ENCODE assay signal across 1 cellular context in the genomic region with DNA sequence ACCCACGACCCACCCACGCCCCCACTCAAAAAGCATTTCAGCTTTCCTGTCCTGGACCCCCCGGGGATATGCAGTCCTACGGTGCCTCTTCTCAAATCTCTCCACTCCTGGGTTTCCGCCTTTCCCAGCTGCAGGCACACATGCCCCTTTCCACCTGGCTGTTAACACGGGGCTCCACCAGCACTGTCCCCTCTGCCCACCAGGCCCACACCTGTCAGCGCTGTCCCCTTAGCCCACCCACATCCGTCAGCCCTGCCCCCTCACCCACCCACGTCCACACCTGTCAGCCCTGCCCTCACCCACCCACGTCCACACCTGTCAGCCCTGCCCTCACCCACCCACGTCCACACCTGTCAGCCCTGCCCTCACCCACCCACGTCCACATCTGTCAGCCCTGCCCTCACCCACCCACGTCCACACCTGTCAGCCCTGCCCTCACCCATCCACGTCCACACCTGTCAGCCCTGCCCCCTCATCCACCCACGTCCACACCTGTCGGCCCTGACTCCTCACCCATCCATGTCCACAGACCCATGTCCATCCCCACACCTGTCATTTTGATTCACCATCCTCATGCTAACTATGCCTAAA.
TF ChIP-seq lines count a peak whose summit lies in the region.

No MANE protein-coding gene starts in this region.

TF ChIP-seq in IMR-90, 13 proteins besides CTCF, POLR2A, EP300 and RAD21:
- TF ChIP-seq CHD1 (IDR thresholded peaks at IDR 0.05; ENCODE audit: low read depth, low read length) (no peak), FOS (IDR thresholded peaks at IDR 0.05; ENCODE audit: low read depth, low read length) (no peak), CEBPB (IDR thresholded peaks at IDR 0.05; ENCODE audit: low read depth, low read length) (no peak), MAZ (IDR thresholded peaks at IDR 0.05; ENCODE audit: borderline replicate concordance, low read depth, low read length) (no peak), MAFK (IDR thresholded peaks at IDR 0.05; ENCODE audit: low read depth, low read length) (no peak), BHLHE40 (IDR thresholded peaks at IDR 0.05; ENCODE audit: low read depth, low read length) (no peak), SMC3 (IDR thresholded peaks at IDR 0.05; ENCODE audit: low read depth, low read length) (no peak), RFX5 (IDR thresholded peaks at IDR 0.05; ENCODE audit: low read depth, low read length) (no peak), ELK1 (IDR thresholded peaks at IDR 0.05; ENCODE audit: borderline replicate concordance, low read depth, low read length) (no peak), RCOR1 (IDR thresholded peaks at IDR 0.05; ENCODE audit: insufficient replicate concordance, low read length) (no peak), MXI1 (IDR thresholded peaks at IDR 0.05; ENCODE audit: borderline replicate concordance, low read depth, low read length) (no peak), NFE2L2 (IDR thresholded peaks at IDR 0.05; ENCODE audit: low read depth, low read length) (no peak)
- TF ChIP-seq, protein P1, sequence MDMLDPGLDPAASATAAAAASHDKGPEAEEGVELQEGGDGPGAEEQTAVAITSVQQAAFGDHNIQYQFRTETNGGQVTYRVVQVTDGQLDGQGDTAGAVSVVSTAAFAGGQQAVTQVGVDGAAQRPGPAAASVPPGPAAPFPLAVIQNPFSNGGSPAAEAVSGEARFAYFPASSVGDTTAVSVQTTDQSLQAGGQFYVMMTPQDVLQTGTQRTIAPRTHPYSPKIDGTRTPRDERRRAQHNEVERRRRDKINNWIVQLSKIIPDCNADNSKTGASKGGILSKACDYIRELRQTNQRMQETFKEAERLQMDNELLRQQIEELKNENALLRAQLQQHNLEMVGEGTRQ (IDR thresholded peaks at IDR 0.05; ENCODE audit: low read depth, low read length), result no peak
TF ChIP-seq in IMR-90: peak in this region for 0.
